8 cellular contexts compared by ENCODE assay signal in the genomic region with DNA sequence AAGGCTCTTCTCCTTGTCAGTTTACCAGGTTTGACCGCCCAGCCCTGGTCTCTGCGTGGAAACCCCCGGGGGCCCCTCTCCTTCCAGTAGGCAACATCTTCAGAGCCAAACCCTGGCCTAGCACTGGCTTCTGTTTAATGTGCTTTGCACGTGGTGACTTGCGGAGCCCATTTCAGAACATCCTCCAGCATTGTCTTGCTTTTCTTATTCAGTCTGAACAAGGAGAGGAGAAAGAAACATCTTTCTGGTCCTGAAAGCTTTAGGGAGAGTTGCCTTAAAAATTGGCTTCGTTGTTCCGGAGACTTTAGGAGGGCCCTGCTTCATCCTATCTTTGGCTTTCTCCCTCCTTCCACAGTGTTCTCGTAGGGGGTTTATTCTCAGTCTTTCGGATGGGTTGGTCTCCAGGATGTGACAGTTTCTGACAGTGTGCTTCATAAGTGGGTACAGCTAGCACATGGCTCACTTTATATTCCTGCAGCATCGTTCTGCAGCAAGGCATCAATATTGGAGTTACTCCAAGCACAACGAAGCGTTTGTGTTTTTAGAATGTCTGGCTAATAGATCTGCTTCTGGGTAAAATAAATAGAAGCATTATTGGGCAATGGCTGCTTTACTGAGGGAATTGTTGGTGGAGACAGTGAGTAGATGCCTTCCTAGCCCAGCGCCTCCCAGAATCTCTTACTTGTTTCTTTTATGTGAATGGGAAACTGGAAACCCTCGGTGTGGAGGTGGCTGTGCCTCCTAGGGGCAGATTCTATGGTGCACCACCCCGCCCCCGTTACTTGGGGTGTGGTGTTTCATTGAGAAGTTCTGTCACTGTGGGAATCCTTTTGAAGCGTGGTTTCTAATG. TPM values are rescaled to one million over a fixed set of nuclear protein-coding genes. Genes with fewer than 3 reads are reported as not detected.
DNase-seq lines count a peak whose midpoint lies in the region; ATAC-seq and TF ChIP-seq lines count a peak whose summit lies in the region.

No MANE protein-coding gene starts in this region.

- H3K9me3 Mint-ChIP-seq in chondrocyte (ENCODE audit: low read depth), result no peaks in the 10 kb centered on the region

- no peaks in the 10 kb centered on the region for H3K27me3 Mint-ChIP-seq in chondrocyte (ENCODE audit: low read depth)

- H3K36me3 Mint-ChIP-seq in chondrocyte (ENCODE audit: low read depth), result peaks cover 2% of the 10 kb centered on the region

- H3K4me1 ChIP-seq in upper lobe of right lung, result peaks cover 22% of the 10 kb centered on the region

- TF ChIP-seq CTCF in chondrocyte (IDR thresholded peaks at IDR 0.05), result peak; percentile 64
- TF ChIP-seq CTCF in upper lobe of right lung (IDR thresholded peaks at IDR 0.05), result peak; percentile 16

- H3K4me1 Mint-ChIP-seq in chondrocyte (ENCODE audit: low read depth), result peaks cover 53% of the 10 kb centered on the region

- H3K4me3 Mint-ChIP-seq in chondrocyte (ENCODE audit: unreplicated experiment), result peak overlapping the region; percentile 97

- H3K9me3 ChIP-seq in upper lobe of right lung, result no peaks in the 10 kb centered on the region

- H3K27ac ChIP-seq in upper lobe of right lung, result peak overlapping the region; percentile 55

- intact Hi-C loops in upper lobe of right lung (cut with DNase I), result no loop called here

- ATAC-seq in upper lobe of right lung, result no peak
- ATAC-seq in GM19328 (IDR thresholded peaks at IDR 0.05; ENCODE audit: unreplicated experiment), result no peak

- peak overlapping the region; percentile 78 for H3K27ac Mint-ChIP-seq in chondrocyte (ENCODE audit: unreplicated experiment)

- H3K36me3 ChIP-seq in upper lobe of right lung, result no peaks in the 10 kb centered on the region

- peak; percentile 9 for DNase-seq in NCI-H1105 treated with DMSO at 0.1 percent for 48 hours (lab: John Stamatoyannopoulos, UW)
- no peak for DNase-seq in NCI-H1105 (lab: John Stamatoyannopoulos, UW)
- peak; percentile 32 for DNase-seq in NCI-H146 treated with DMSO at 0.1 percent for 48 hours (lab: John Stamatoyannopoulos, UW; ENCODE audit: unreplicated experiment)
- DNase-seq in chondrocyte (ENCODE audit: low spot score), result no peak
- peak; percentile 35 to 57 for DNase-seq in lung microvascular endothelial cell (ENCODE audit: low read depth in 2 of 2)
- no peak for DNase-seq in upper lobe of right lung
- no peak for DNase-seq in mesenteric fat pad (ENCODE audit: low spot score)

- no peaks in the 10 kb centered on the region for H3K27me3 ChIP-seq in upper lobe of right lung

- H3K4me3 ChIP-seq in upper lobe of right lung, result peak overlapping the region; percentile 61

RNA-seq across cellular contexts. Expression of gene FARP1, which starts 1.8 kb away (rescaled TPM):
- 237 to 331 TPM (median 328 TPM) in 3 replicates for total RNA-seq in chondrocyte
- total RNA-seq in lung microvascular endothelial cell, result 9.4 and 14.9 TPM in 2 replicates
- total RNA-seq in upper lobe of right lung, result 95.9 TPM
- 42.5 TPM for total RNA-seq in mesenteric fat pad

RNA-seq across cellular contexts. Expression of gene RNF113B, which starts 32.3 kb away (rescaled TPM):
- not detected in 3 replicates for total RNA-seq in chondrocyte
- total RNA-seq in lung microvascular endothelial cell, result not detected in 2 replicates
- not detected for total RNA-seq in upper lobe of right lung
- not detected for total RNA-seq in mesenteric fat pad

Comparison
In these comparisons a context has a peak if more than half of its experiments do, and no peak if none do; other contexts are left out.
1. DNase-seq: peak in NCI-H1105 treated with DMSO at 0.1 percent for 48 hours (single experiment), NCI-H146 treated with DMSO at 0.1 percent for 48 hours (single experiment) and lung microvascular endothelial cell (2 of 2); none in NCI-H1105 (single experiment), chondrocyte (single experiment), upper lobe of right lung (single experiment) and mesenteric fat pad (single experiment).